In the genomic region with DNA sequence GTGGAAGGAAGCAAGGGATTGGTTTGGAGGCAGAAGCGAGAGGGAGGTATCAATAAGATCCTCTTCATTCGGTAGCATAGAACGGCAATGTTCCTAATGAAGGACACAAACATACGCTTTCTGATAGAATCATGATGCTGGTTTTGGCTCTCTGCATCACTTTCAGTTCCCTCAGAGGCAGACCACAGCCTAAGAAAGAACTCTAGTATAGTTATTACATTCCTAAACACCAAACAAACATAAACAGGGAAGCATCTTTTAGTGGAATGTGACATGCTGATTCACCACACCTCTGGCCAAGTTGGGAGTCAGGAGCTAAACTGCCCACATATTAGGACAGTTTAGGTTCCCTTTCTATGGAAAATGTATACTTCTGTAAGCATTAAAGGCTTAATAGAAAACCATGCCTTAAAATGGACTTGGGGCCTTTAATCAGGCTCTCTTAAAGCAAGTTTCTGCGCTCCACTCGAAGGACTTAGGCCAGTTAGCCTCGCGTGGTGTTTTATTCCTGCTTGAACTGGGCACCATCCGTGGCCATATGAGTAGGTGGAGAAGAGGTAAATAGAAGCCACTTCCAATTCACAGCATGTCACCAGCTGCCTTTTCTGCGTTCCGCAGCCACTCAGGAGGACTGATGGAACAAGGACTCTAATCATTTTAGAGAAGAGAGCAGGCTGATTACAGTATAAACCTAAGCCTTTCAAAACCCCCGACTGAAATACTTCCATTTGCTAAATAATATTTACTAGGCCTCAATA, we compare ENCODE assay signal across 8 cellular contexts.
DNase-seq lines count a peak whose midpoint lies in the region; ATAC-seq lines count a peak whose summit lies in the region.

No MANE protein-coding gene starts in this region.

- peak; percentile 71 for ATAC-seq in GM19023 (IDR thresholded peaks at IDR 0.05; ENCODE audit: unreplicated experiment)
- peak; percentile 79 for ATAC-seq in HG03469 (IDR thresholded peaks at IDR 0.05; ENCODE audit: unreplicated experiment)
- no peak for ATAC-seq in HG03521 (IDR thresholded peaks at IDR 0.05; ENCODE audit: unreplicated experiment)

- DNase-seq in Ammon's horn (ENCODE audit: low spot score) (peak; percentile 52), fibroblast of peridontal ligament (ENCODE audit: extremely low read depth) (peak; percentile 71), NCI-H2029 treated with DMSO at 0.1 percent for 48 hours (lab: John Stamatoyannopoulos, UW) (no peak), NCI-H226 (no peak)
- no peak for DNase-seq in stimulated activated CD4-positive, alpha-beta T cell treated with anti-CD3 and anti-CD28 coated beads, Interleukin-1b, Interleukin-23, amount 100 ng/mL, for 48 hours

Comparison
In these comparisons a context has a peak if more than half of its experiments do, and no peak if none do; other contexts are left out.
1. DNase-seq: peak in Ammon's horn (single experiment) and fibroblast of peridontal ligament (single experiment); none in NCI-H2029 treated with DMSO at 0.1 percent for 48 hours (single experiment), NCI-H226 (single experiment) and stimulated activated CD4-positive, alpha-beta T cell treated with anti-CD3 and anti-CD28 coated beads, Interleukin-1b, Interleukin-23, amount 100 ng/mL, for 48 hours (single experiment).